29 cellular contexts compared by ENCODE assay signal in the genomic region with DNA sequence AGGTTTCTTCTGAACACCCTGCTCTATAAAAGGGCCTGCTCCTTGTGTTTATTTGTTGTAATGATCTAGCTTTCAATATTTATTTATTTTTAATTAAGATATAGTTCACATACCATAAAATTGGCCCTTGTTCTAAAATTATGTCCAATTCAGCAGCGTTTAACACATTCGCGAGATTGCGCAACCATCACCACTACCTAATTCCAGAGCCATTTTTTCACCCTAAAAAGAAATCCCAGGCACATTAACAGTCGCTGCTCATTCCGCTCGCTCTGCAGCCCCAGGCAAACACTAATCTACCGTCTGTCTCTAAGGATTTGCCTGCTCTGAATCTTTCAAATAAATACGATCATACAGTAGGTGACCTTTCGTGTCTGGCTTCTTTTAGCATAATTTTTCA.
"Had no signal": no experiment of that assay in that cellular context is flagged by ENCODE, and none has a peak within 500 bp of the region (broad histone marks: within the 10 kb centered on the region; RNA-seq: fewer than 3 reads in every experiment).

No MANE protein-coding gene starts in this region.

- H3K27me3 ChIP-seq: neutrophil, ovary, spleen, suprapubic skin, testis, tibial artery, transverse colon, upper lobe of right lung, uterus had no signal

- H3K27ac ChIP-seq: neutrophil, ovary, parathyroid adenoma, psoas muscle, skin epidermis, spleen, suprapubic skin, testis, tibial artery, transverse colon, upper lobe of right lung, uterus had no signal

- H3K36me3 ChIP-seq: neutrophil, ovary, spleen, suprapubic skin, tibial artery, transverse colon, upper lobe of right lung, uterus had no signal

- ATAC-seq: naive thymus-derived CD8-positive, alpha-beta T cell; natural killer cell treated with Interleukin-12 subunit alpha and Interleukin-12 subunit beta and Interleukin-15 and Interleukin-18, amount 100 ng/mL, for 72 hours; psoas muscle; right cardiac atrium; sciatic nerve; stimulated activated memory B cell treated with anti-CD40 and anti-IgM and Interleukin-4, amounts not matched to agents 10 μg/mL and 1 μg/mL and 100 μg/mL, for 72 hours; stimulated activated naive CD8-positive, alpha-beta T cell treated with anti-CD3 and anti-CD28 coated beads, Interleukin-15, amount 100 ng/mL, for 72 hours; stimulated activated naive CD8-positive, alpha-beta T cell treated with anti-CD3 and anti-CD28 coated beads, Interleukin-15, Interleukin-2, amounts not matched to agents 100 U/mL and 50 U/mL, for 24 hours; upper lobe of right lung had no signal

- H3K9ac ChIP-seq: parathyroid adenoma had no signal

- H2AFZ ChIP-seq: parathyroid adenoma had no signal

- DNase-seq: naive thymus-derived CD8-positive, alpha-beta T cell; nephron progenitor cell; nucleus accumbens; ovary; posterior cingulate gyrus; psoas muscle; right cardiac atrium; spleen; stimulated activated CD4-positive, alpha-beta T cell treated with anti-CD3 and anti-CD28 coated beads, Interleukin-12 subunit alpha, Interleukin-12 subunit beta, amount 100 ng/mL, for 4 hours; stimulated activated CD4-positive, alpha-beta T cell treated with anti-CD3 and anti-CD28 coated beads, Interleukin-1b, Interleukin-23, amount 100 ng/mL, for 48 hours; stimulated activated CD4-positive, alpha-beta T cell treated with anti-CD3 and anti-CD28 coated beads, Interleukin-4, amount 100 ng/mL, for 1 hour; stimulated activated CD4-positive, alpha-beta T cell treated with anti-CD3 and anti-CD28 coated beads, Interleukin-4, amount 100 ng/mL, for 4 hours; stimulated activated CD8-positive, alpha-beta memory T cell treated with anti-CD3 and anti-CD28 coated beads, Interleukin-4, amount 100 ng/mL, for 48 hours; stimulated activated naive CD4-positive, alpha-beta T cell; stimulated activated naive CD8-positive, alpha-beta T cell treated with anti-CD3 and anti-CD28 coated beads, Interleukin-15, amount 100 ng/mL, for 72 hours; stimulated activated naive CD8-positive, alpha-beta T cell treated with anti-CD3 and anti-CD28 coated beads, Interleukin-15, Interleukin-2, amounts not matched to agents 100 U/mL and 50 U/mL, for 24 hours; testis; tibial artery; transverse colon; upper lobe of right lung; uterus had no signal

- H3K4me3 ChIP-seq: ovary, psoas muscle, skin epidermis, smooth muscle cell, spleen, suprapubic skin, testis, tibial artery, transverse colon, upper lobe of right lung, uterus had no signal

- H3K4me1 ChIP-seq: parathyroid adenoma, psoas muscle, spleen, suprapubic skin, testis, tibial artery, transverse colon, upper lobe of right lung, uterus had no signal

- H3K4me2 ChIP-seq: smooth muscle cell had no signal

- H3K9me3 ChIP-seq: neutrophil, ovary, suprapubic skin, testis, tibial artery, transverse colon, upper lobe of right lung, uterus had no signal

- H3K79me2 ChIP-seq: parathyroid adenoma had no signal
